In genomic region chr3:175852560-175852959, GRCh38 we compare ENCODE assay signal across 11 cellular contexts.
"Had no signal": no experiment of that assay in that cellular context is flagged by ENCODE, and none has a peak within 500 bp of the region (broad histone marks: within the 10 kb centered on the region; RNA-seq: fewer than 3 reads in every experiment).

No MANE protein-coding gene starts in this region.

- H3K27ac ChIP-seq: GM23248 had no signal

- H3K4me3 ChIP-seq: GM23248, GM23338, HAP-1 had no signal

- H3K4me1 ChIP-seq: HAP-1 had no signal

- ATAC-seq: GM23338, HCT116 had no signal

- DNase-seq: GM23248, GOT3, H7, H9, HCEC 1CT, HFFc6 had no signal

- H3K36me3 ChIP-seq: HAP-1 had no signal

- H3K9ac ChIP-seq: GM23248 had no signal

- H3K4me2 ChIP-seq: GM23338 had no signal

- H2AFZ ChIP-seq: GM23248, GM23338 had no signal

- H3K9me3 ChIP-seq: HAP-1 had no signal

- FAIRE-seq: H1, H54 had no signal
